ENCODE assay signal across 8 cellular contexts in genomic region chr10:31322647-31323046, GRCh38. TPM values are rescaled to one million over a fixed set of nuclear protein-coding genes. Genes with fewer than 3 reads are reported as not detected.
DNase-seq lines count a peak whose midpoint lies in the region; ATAC-seq and TF ChIP-seq lines count a peak whose summit lies in the region.

No MANE protein-coding gene starts in this region.

- H3K23me2 ChIP-seq in H9 (ENCODE audit: insufficient read length, low read depth, low read length, poor library complexity, severe bottlenecking) = peaks cover 16% of the 10 kb centered on the region

- peaks cover 33% of the 10 kb centered on the region for H3K4me1 ChIP-seq in CD8-positive, alpha-beta T cell (ENCODE audit: insufficient read depth, low read length)
- H3K4me1 ChIP-seq in muscle layer of colon (ENCODE audit: insufficient read depth, low read length) (peaks cover 31% of the 10 kb centered on the region), H9 (ENCODE audit: insufficient read depth, low read length) (no peaks in the 10 kb centered on the region)

- H2BK12ac ChIP-seq in H9 (ENCODE audit: insufficient read length, low read depth, low read length) = no peak overlapping the region

- H3K27me3 ChIP-seq in CD8-positive, alpha-beta T cell (ENCODE audit: insufficient read depth, low read length) = no peaks in the 10 kb centered on the region
- H3K27me3 ChIP-seq in muscle layer of colon (ENCODE audit: control insufficient read depth in 1 of 2, insufficient read depth in 2 of 2, low read length in 2 of 2) (no peaks in the 10 kb centered on the region), H9 (ENCODE audit: insufficient read depth, low read length) (peaks cover 23% of the 10 kb centered on the region)

- no peaks in the 10 kb centered on the region for H3K9me3 Mint-ChIP-seq in CD8-positive, alpha-beta T cell
- H3K9me3 Mint-ChIP-seq in activated B cell treated with CpG ODN at 0.5 μM for 24 hours (no peaks in the 10 kb centered on the region), H9 (no peaks in the 10 kb centered on the region; a peak in 2 of 5 replicates)

- no peak overlapping the region for H3K18ac ChIP-seq in H9 (ENCODE audit: insufficient read length, low read depth, low read length)

- POLR2A ChIA-PET in CD8-positive, alpha-beta T cell (lab: Charles Lee) = no interaction called here
- POLR2A ChIA-PET in activated B cell treated with CpG ODN at 0.5 μM for 24 hours (lab: Charles Lee) = no interaction called here

- H2BK120ac ChIP-seq in H9 (ENCODE audit: low read depth, low read length, poor library complexity, severe bottlenecking) = no peak overlapping the region

- peak overlapping the region; percentile 96 for H3K27ac Mint-ChIP-seq in CD8-positive, alpha-beta T cell
- H3K27ac Mint-ChIP-seq in activated B cell treated with CpG ODN at 0.5 μM for 24 hours (no peak overlapping the region), H9 (no peak overlapping the region)

- H3K9me3 ChIP-seq in CD8-positive, alpha-beta T cell (ENCODE audit: low read length) = no peaks in the 10 kb centered on the region
- no peaks in the 10 kb centered on the region for H3K9me3 ChIP-seq in muscle layer of colon (ENCODE audit: low read length)
- no peaks in the 10 kb centered on the region for H3K9me3 ChIP-seq in H9 (ENCODE audit: control insufficient read depth, low read depth, low read length)

- H3K36me3 Mint-ChIP-seq in CD8-positive, alpha-beta T cell = peaks cover 14% of the 10 kb centered on the region
- H3K36me3 Mint-ChIP-seq in activated B cell treated with CpG ODN at 0.5 μM for 24 hours (ENCODE audit: low read depth) (peaks cover 19% of the 10 kb centered on the region), H9 (ENCODE audit: insufficient read depth in 1 of 3, low read depth in 3 of 3) (peaks cover 0 to 2% (median 0%) of the 10 kb centered on the region in 3 experiments; a peak in 2 of 7 replicates)

- intact Hi-C loops in CD8-positive, alpha-beta T cell (cut with DNase I, micrococcal nuclease) = loop anchor here in 1 of 2 experiments (10.0 kb wide), 1 partner anchor 732 kb away; the partner anchor contains the start of gene KIF5B
- intact Hi-C loops in activated B cell treated with CpG ODN at 0.5 μM for 24 hours (cut with micrococcal nuclease) = loop anchor here (1.0 to 10.0 kb wide), 4 partner anchors 8 to 1122 kb away; partner anchors contain the start of gene CCDC7

- CTCF ChIA-PET in CD8-positive, alpha-beta T cell (lab: Charles Lee) = no interaction called here
- CTCF ChIA-PET in activated B cell treated with CpG ODN at 0.5 μM for 24 hours (lab: Charles Lee) = no interaction called here

- H3K23ac ChIP-seq in H9 (ENCODE audit: insufficient read length, low read depth, low read length) = no peak overlapping the region

- H3K4ac ChIP-seq in H9 (ENCODE audit: low read depth, low read length) = no peak overlapping the region

- no CpG with 5 or more reads among the region's 2 CpGs for WGBS in H9 (ENCODE audit: extremely low coverage, insufficient read length, low lambda C conversion rate)

- no peak overlapping the region for H2BK15ac ChIP-seq in H9 (ENCODE audit: low read depth, low read length)

- no peak for TF ChIP-seq CTCF in CD8-positive, alpha-beta T cell (IDR thresholded peaks at IDR 0.05)
- TF ChIP-seq CTCF in GM13977 (IDR thresholded peaks at IDR 0.05; ENCODE audit: extremely low read depth, insufficient read depth, missing control alignments) (peak; percentile 47), activated B cell treated with CpG ODN at 0.5 μM for 24 hours (IDR thresholded peaks at IDR 0.05) (no peak), H9 (conservative IDR thresholded peaks at IDR 0.05) (no peak; the same call in 2 of the 3 replicates)

- in situ Hi-C loops in GM13977 (cut with MboI; ENCODE audit: low pct_unique_long_range_greater_than_20kb, low sequenced_read_pairs, unreplicated experiment) = no loop called here

- H2BK5ac ChIP-seq in H9 (ENCODE audit: insufficient read length, low read length) = no peak overlapping the region

- H4K5ac ChIP-seq in H9 (ENCODE audit: insufficient read length, low read depth, low read length) = no peak overlapping the region

- no peaks in the 10 kb centered on the region for H3K27me3 Mint-ChIP-seq in CD8-positive, alpha-beta T cell (ENCODE audit: low read depth)
- H3K27me3 Mint-ChIP-seq in activated B cell treated with CpG ODN at 0.5 μM for 24 hours (no peaks in the 10 kb centered on the region), H9 (ENCODE audit: low read depth) (peaks cover 83% of the 10 kb centered on the region)

- peaks cover 59% of the 10 kb centered on the region for H3K4me1 Mint-ChIP-seq in CD8-positive, alpha-beta T cell (ENCODE audit: low read depth)
- H3K4me1 Mint-ChIP-seq in activated B cell treated with CpG ODN at 0.5 μM for 24 hours (peaks cover 28% of the 10 kb centered on the region), H9 (peaks cover 16% of the 10 kb centered on the region in 2 experiments)

- no peaks in the 10 kb centered on the region for H4K20me1 ChIP-seq in H9 (ENCODE audit: control insufficient read depth, insufficient read depth, insufficient read length)

- H3K4me3 ChIP-seq in CD8-positive, alpha-beta T cell (ENCODE audit: low read depth, low read length) = no peak overlapping the region
- H3K4me3 ChIP-seq in muscle layer of colon (ENCODE audit: low read depth in 1 of 2, low read length in 2 of 2) = no peak overlapping the region

- H3K4me2 ChIP-seq in H9 (ENCODE audit: insufficient read depth, insufficient read length, low read length) = no peak overlapping the region

- no peaks in the 10 kb centered on the region for H3K36me3 ChIP-seq in CD8-positive, alpha-beta T cell (ENCODE audit: insufficient read depth, low read length)
- H3K36me3 ChIP-seq in muscle layer of colon (ENCODE audit: insufficient read depth, low read length) = no peaks in the 10 kb centered on the region

- H3K14ac ChIP-seq in H9 (ENCODE audit: insufficient read depth, low read length) = no peak overlapping the region

- no peak overlapping the region for H4K91ac ChIP-seq in H9 (ENCODE audit: insufficient read length, low read depth, low read length)

- H3K9ac ChIP-seq in muscle layer of colon (ENCODE audit: low read length) (no peak overlapping the region), H9 (ENCODE audit: extremely low read depth, insufficient read length, low read length) (no peak overlapping the region)

- no peak overlapping the region for H3K27ac ChIP-seq in CD8-positive, alpha-beta T cell (ENCODE audit: low read depth, low read length)
- H3K27ac ChIP-seq in muscle layer of colon (ENCODE audit: low read depth, low read length) = peak overlapping the region; percentile 10
- H3K27ac ChIP-seq in H9 (ENCODE audit: insufficient read length, low read depth, low read length) = no peak overlapping the region

- H3K79me1 ChIP-seq in H9 (ENCODE audit: insufficient read depth, low read depth, low read length, poor library complexity, severe bottlenecking) = no peaks in the 10 kb centered on the region

- DNase-seq in CD8-positive, alpha-beta T cell = peak in 1 of 7 experiments; percentile 13
- DNase-seq in GM13977 (ENCODE audit: low spot score) = peak; percentile 22
- no peak for DNase-seq in activated B cell treated with CpG ODN at 0.5 μM for 24 hours
- no peak for DNase-seq in NCI-H2081 treated with DMSO at 0.1 percent for 48 hours (lab: John Stamatoyannopoulos, UW)
- no peak for DNase-seq in H9
- no peak for DNase-seq in NCI-H2196 treated with DMSO at 0.1 percent for 48 hours (lab: John Stamatoyannopoulos, UW; ENCODE audit: unreplicated experiment)
- no peak for DNase-seq in DMS114 treated with DMSO at 0.1 percent for 48 hours (lab: John Stamatoyannopoulos, UW; ENCODE audit: unreplicated experiment)

- H3K79me2 ChIP-seq in H9 (ENCODE audit: insufficient read depth, low read length) = no peaks in the 10 kb centered on the region

- no peak overlapping the region for H3K56ac ChIP-seq in H9 (ENCODE audit: insufficient read length, low read depth, low read length)

- H3T11ph ChIP-seq in H9 (ENCODE audit: low read length) = no peak overlapping the region

- no peak for ATAC-seq in CD8-positive, alpha-beta T cell
- no peak for ATAC-seq in activated B cell treated with CpG ODN at 0.5 μM for 24 hours (ENCODE audit: low read depth)

- H2AK5ac ChIP-seq in H9 (ENCODE audit: insufficient read length, low read length) = no peak overlapping the region

- H2AFZ ChIP-seq in H9 (ENCODE audit: low read length) = no peak overlapping the region

- H4K8ac ChIP-seq in H9 (replicated peaks; ENCODE audit: insufficient read length, low read depth, low read length) = no peak overlapping the region

- peak overlapping the region; percentile 67 for H3K4me3 Mint-ChIP-seq in CD8-positive, alpha-beta T cell
- H3K4me3 Mint-ChIP-seq in activated B cell treated with CpG ODN at 0.5 μM for 24 hours = peak overlapping the region; percentile 11
- 0 out of 5 replicates have a peak overlapping the region, but pooled peaks of 1 of the 2 experiments have one; percentile 3 for H3K4me3 Mint-ChIP-seq in H9

- H2BK20ac ChIP-seq in H9 (ENCODE audit: low read depth, low read length, poor library complexity, severe bottlenecking) = no peak overlapping the region

RNA-seq across cellular contexts. Expression of gene ZEB1, which starts 3.6 kb away (rescaled TPM):
- 100 to 1,000 TPM; 145 to 153 TPM for total RNA-seq in CD8-positive, alpha-beta T cell
- total RNA-seq in activated B cell treated with CpG ODN at 0.5 μM for 24 hours = 38.4 and 43.0 TPM in 2 replicates
- total RNA-seq in H9 (2021) = 0.11 and 0.39 TPM in 2 replicates

Comparison
In these comparisons a context has a peak if more than half of its experiments do, and no peak if none do; other contexts are left out.
1. RNA of gene ZEB1, which starts 3.6 kb away (total RNA-seq): 145 to 153 TPM in CD8-positive, alpha-beta T cell and 38.4 to 43.0 TPM in activated B cell treated with CpG ODN at 0.5 μM for 24 hours; 0.11 to 0.39 TPM in H9; every median in the first group is over 10 times any median in the second.